ENCODE assay signal across 24 cellular contexts in the genomic region with DNA sequence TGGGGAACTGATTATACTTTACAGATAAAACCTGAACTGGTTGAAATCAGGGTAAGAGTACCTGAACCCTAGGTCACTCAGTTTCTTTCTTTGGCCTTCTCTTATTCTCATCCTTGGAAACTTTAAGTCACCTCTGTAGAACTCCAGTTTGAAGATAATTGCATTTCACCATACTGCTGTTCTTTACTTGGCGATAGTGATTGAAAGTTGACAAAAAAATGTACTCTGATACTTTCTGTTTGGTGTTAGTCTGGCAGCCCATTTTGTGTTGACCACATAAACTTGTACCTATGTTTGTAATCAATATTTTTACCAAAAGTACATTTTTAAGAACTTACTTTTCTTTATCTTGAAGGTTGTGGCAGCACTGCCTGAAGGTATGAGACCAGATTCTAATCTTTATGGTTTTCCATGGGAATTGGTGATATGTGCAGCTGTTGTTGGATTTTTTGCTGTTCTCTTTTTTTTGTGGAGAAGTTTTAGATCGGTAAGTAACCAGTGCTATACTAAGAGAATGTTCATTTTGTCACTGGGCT. TPM values are rescaled to one million over a fixed set of nuclear protein-coding genes. Genes with fewer than 3 reads are reported as not detected.
DNase-seq lines count a peak whose midpoint lies in the region; ATAC-seq, FAIRE-seq and TF ChIP-seq lines count a peak whose summit lies in the region.
"Had no signal": no experiment of that assay in that cellular context is flagged by ENCODE, and none has a peak within 500 bp of the region (broad histone marks: within the 10 kb centered on the region; RNA-seq: fewer than 3 reads in every experiment).

No MANE protein-coding gene starts in this region.

- DNase-seq in activated CD4-positive, alpha-beta T cell treated with anti-CD3 and anti-CD28 coated beads, Interleukin-2, amount 10 ng/mL, durations not matched to agents 7 days and 5 days, result no peak
- DNase-seq in activated CD4-positive, alpha-beta T cell treated with anti-CD3 and anti-CD28 coated beads for 4 hours, result no peak
- DNase-seq in SJCRH30 (peak in 1 of 2 experiments; percentile 42), HepG2 (ENCODE audit: low spot score) (no peak), gastrocnemius medialis (no peak), Caco-2 (no peak), coronary artery (ENCODE audit: low spot score) (no peak)
- DNase-seq in stimulated activated CD4-positive, alpha-beta T cell treated with anti-CD3 and anti-CD28 coated beads, Interleukin-2, amount 100 ng/mL, for 48 hours, result no peak
- DNase-seq: 8988T; activated naive CD8-positive, alpha-beta T cell treated with anti-CD3 and anti-CD28 coated beads, Interleukin-2, amount 10 ng/mL, durations not matched to agents 7 days and 5 days; COR-L47; DMS79; GF-D8; GOT3; left colon; mesendoderm; MV-4-11; NCI-H524 treated with DMSO at 0.1 percent for 48 hours; pancreas; SIG-M5 had no signal

- no peak overlapping the region for H3K4me3 ChIP-seq in SJCRH30
- H3K4me3 ChIP-seq in HepG2 (replicated peaks in 1 of 3; ENCODE audit: insufficient read depth in 1 of 3, low read depth in 2 of 3, low read length in 3 of 3), result no peak overlapping the region
- H3K4me3 ChIP-seq in gastrocnemius medialis, result no peak overlapping the region
- H3K4me3 ChIP-seq in Caco-2 (ENCODE audit: low read depth, low read length), result no peak overlapping the region
- H3K4me3 ChIP-seq in coronary artery, result no peak overlapping the region
- H3K4me3 ChIP-seq: pancreas, tibial nerve had no signal

- H3K79me2 ChIP-seq in HepG2 (ENCODE audit: insufficient read depth, low read length), result peaks cover 82% of the 10 kb centered on the region

- H3K27ac ChIP-seq in SJCRH30 (peak overlapping the region; percentile 15; the same call in 1 of the 2 replicates), HepG2 (ENCODE audit: extremely low read length, insufficient read depth, low read length) (peak overlapping the region; percentile 3), gastrocnemius medialis (peak overlapping the region in 3 of 4 donors; percentile 41 to 64 (median 42)), coronary artery (no peak overlapping the region)
- H3K27ac ChIP-seq: KMS-11, pancreas, tibial nerve had no signal

- CTCF ChIA-PET in activated CD4-positive, alpha-beta T cell treated with anti-CD3 and anti-CD28 coated beads, Interleukin-2, amount 10 ng/mL, durations not matched to agents 7 days and 5 days (lab: Charles Lee), result no interaction called here
- CTCF ChIA-PET in HepG2 (lab: Yijun Ruan, JAX; ENCODE audit: low intra/inter-chr PET ratio, low total read pairs) (no interaction called here), Caco-2 (lab: Charles Lee) (no interaction called here)

- H3K36me3 ChIP-seq in SJCRH30 (peaks cover 12% of the 10 kb centered on the region; the same call in 1 of the 2 replicates), HepG2 (replicated peaks in 1 of 2; ENCODE audit: control insufficient read depth in 1 of 2, insufficient read depth in 2 of 2, low read length in 2 of 2) (peaks cover 8 to 39% of the 10 kb centered on the region in 2 experiments), gastrocnemius medialis (peaks cover 0 to 16% of the 10 kb centered on the region in 2 donors), Caco-2 (ENCODE audit: control insufficient read depth, insufficient read depth, low read length) (peaks cover 2% of the 10 kb centered on the region; the same call in 1 of the 2 replicates)
- H3K36me3 ChIP-seq: pancreas had no signal

- H3K9me3 ChIP-seq in SJCRH30 (replicated peaks), result no peaks in the 10 kb centered on the region
- H3K9me3 ChIP-seq in HepG2 (ENCODE audit: low read length), result peaks cover 1% of the 10 kb centered on the region
- H3K9me3 ChIP-seq in gastrocnemius medialis, result no peaks in the 10 kb centered on the region
- H3K9me3 ChIP-seq in Caco-2, result peaks cover 12% of the 10 kb centered on the region
- H3K9me3 ChIP-seq: pancreas had no signal

- TF ChIP-seq CTCF in HepG2 (CRISPR knock-in tag; IDR thresholded peaks at IDR 0.05) (no peak), gastrocnemius medialis (IDR thresholded peaks at IDR 0.05 in 4 of 5, conservative IDR thresholded peaks at IDR 0.05 in 1 of 5) (no peak), Caco-2 (IDR thresholded peaks at IDR 0.05; ENCODE audit: insufficient read depth in 1 of 2, low read depth in 1 of 2, low read length in 1 of 2, severe bottlenecking in 1 of 2, unreplicated experiment in 1 of 2) (no peak), coronary artery (IDR thresholded peaks at IDR 0.05) (no peak)

- 95% methylated on average over 2 of the region's 2 CpGs for WGBS in HepG2 (ENCODE audit: low lambda C conversion rate)

- H3K27me3 ChIP-seq in SJCRH30 (no peaks in the 10 kb centered on the region), HepG2 (ENCODE audit: control insufficient read depth in 1 of 2, insufficient read depth in 2 of 2, low read length in 2 of 2) (no peaks in the 10 kb centered on the region), gastrocnemius medialis (no peaks in the 10 kb centered on the region), Caco-2 (replicated peaks; ENCODE audit: control insufficient read depth, insufficient read depth, low read length) (no peaks in the 10 kb centered on the region)
- H3K27me3 ChIP-seq: pancreas, tibial nerve had no signal

- H3K4me3 Mint-ChIP-seq in activated CD4-positive, alpha-beta T cell treated with anti-CD3 and anti-CD28 coated beads, Interleukin-2, amount 10 ng/mL, durations not matched to agents 7 days and 5 days, result no peak overlapping the region
- H3K4me3 Mint-ChIP-seq in Caco-2 (ENCODE audit: unreplicated experiment), result no peak overlapping the region
- H3K4me3 Mint-ChIP-seq: activated naive CD8-positive, alpha-beta T cell treated with anti-CD3 and anti-CD28 coated beads, Interleukin-2, amount 10 ng/mL, durations not matched to agents 7 days and 5 days; activated T-helper 1 cell treated with anti-CD3 and anti-CD28 coated beads, Interleukin-12 subunit alpha, Interleukin-12 subunit beta, Interleukin-2, Interleukin-4 antibody, amounts not matched to agents 30 ng/mL and 10 ng/mL and 1 ng/mL, durations not matched to agents 14 hours and 24 hours and 36 hours had no signal

- POLR2A ChIA-PET in activated CD4-positive, alpha-beta T cell treated with anti-CD3 and anti-CD28 coated beads, Interleukin-2, amount 10 ng/mL, durations not matched to agents 7 days and 5 days (lab: Charles Lee), result no interaction called here
- POLR2A ChIA-PET in HepG2 (lab: Yijun Ruan, JAX), result interaction anchor here (1.6 to 3.6 kb wide), 2 partner anchors 10 to 173 kb away, joined by 5 to 26 read pairs; a partner anchor contains a TSS
- POLR2A ChIA-PET in Caco-2 (lab: Charles Lee), result no interaction called here

- peaks cover 13% of the 10 kb centered on the region for H4K20me1 ChIP-seq in HepG2 (ENCODE audit: insufficient read depth, low read length)

- H3K4me2 ChIP-seq in HepG2 (ENCODE audit: low read depth, low read length), result no peak overlapping the region
- H3K4me2 ChIP-seq: KMS-11 had no signal

- TF ChIP-seq EP300 in HepG2 (IDR thresholded peaks at IDR 0.05; ENCODE audit: low read depth in 2 of 2, low read length in 2 of 2), result no peak
- TF ChIP-seq EP300 in HepG2 (CRISPR knock-in tag; IDR thresholded peaks at IDR 0.05; ENCODE audit: borderline replicate concordance), result no peak

- in situ Hi-C loops in HepG2 (cut with HindIII; ENCODE audit: extremely low pct_ligation_motif_present, low pct_unique_long_range_greater_than_20kb) (no loop called here), gastrocnemius medialis (cut with MboI; ENCODE audit: low sequenced_read_pairs in 4 of 4) (loop anchor here in 1 of 4 donors (10.0 kb wide), 1 partner anchor 102 kb away; a partner anchor contains a TSS)

- intact Hi-C loops in HepG2 (cut with micrococcal nuclease; ENCODE audit: unreplicated experiment) (no loop called here), gastrocnemius medialis (cut with DNase I; ENCODE audit: low total_unique reads) (no loop called here), Caco-2 (cut with micrococcal nuclease; ENCODE audit: unreplicated experiment) (no loop called here)

- BruUV-seq in HepG2 (replicated peaks; lab: Mats Ljungman, UMichigan), result no TSS peak
- no TSS peak for BruUV-seq in Caco-2 (replicated peaks; lab: Mats Ljungman, UMichigan)

- no peak for TF ChIP-seq RAD21 in HepG2 (CRISPR knock-in tag; IDR thresholded peaks at IDR 0.05)

- no peak overlapping the region for H3K9ac ChIP-seq in HepG2 (ENCODE audit: insufficient read depth, low read depth, low read length)
- H3K9ac ChIP-seq: KMS-11 had no signal

- H3K9me3 Mint-ChIP-seq in activated CD4-positive, alpha-beta T cell treated with anti-CD3 and anti-CD28 coated beads, Interleukin-2, amount 10 ng/mL, durations not matched to agents 7 days and 5 days, result peaks cover 13% of the 10 kb centered on the region
- H3K9me3 Mint-ChIP-seq in Caco-2 (ENCODE audit: unreplicated experiment), result peaks cover 15% of the 10 kb centered on the region

- H2AFZ ChIP-seq in HepG2 (ENCODE audit: low read length), result no peak overlapping the region

- H3K36me3 Mint-ChIP-seq in activated CD4-positive, alpha-beta T cell treated with anti-CD3 and anti-CD28 coated beads, Interleukin-2, amount 10 ng/mL, durations not matched to agents 7 days and 5 days (ENCODE audit: low read depth), result peaks cover 53% of the 10 kb centered on the region
- H3K36me3 Mint-ChIP-seq in Caco-2 (ENCODE audit: insufficient read depth, unreplicated experiment), result peaks cover 49% of the 10 kb centered on the region

- H3K4me1 Mint-ChIP-seq in activated CD4-positive, alpha-beta T cell treated with anti-CD3 and anti-CD28 coated beads, Interleukin-2, amount 10 ng/mL, durations not matched to agents 7 days and 5 days, result peaks cover 34% of the 10 kb centered on the region
- peaks cover 10% of the 10 kb centered on the region for H3K4me1 Mint-ChIP-seq in Caco-2 (ENCODE audit: low read depth, unreplicated experiment)

- no peak for FAIRE-seq in HepG2 (lab: Jason Lieb, UNC)
- FAIRE-seq: pancreas had no signal

- H3K4me1 ChIP-seq in SJCRH30 (peaks cover 6% of the 10 kb centered on the region), HepG2 (ENCODE audit: insufficient read depth, low read length) (peaks cover 27% of the 10 kb centered on the region), gastrocnemius medialis (peaks cover 25 to 31% of the 10 kb centered on the region in 2 donors), Caco-2 (peaks cover 5% of the 10 kb centered on the region; the same call in 1 of the 2 replicates)

- ATAC-seq in HepG2 (no peak), gastrocnemius medialis (no peak)
- ATAC-seq: left colon, sciatic nerve had no signal

- TF ChIP-seq POLR2A in HepG2 (IDR thresholded peaks at IDR 0.05; ENCODE audit: insufficient read depth in 1 of 2, low read depth in 2 of 2, low read length in 2 of 2), result no peak
- no peak for TF ChIP-seq POLR2A in gastrocnemius medialis (IDR thresholded peaks at IDR 0.05)

- no peaks in the 10 kb centered on the region for H3K27me3 Mint-ChIP-seq in activated CD4-positive, alpha-beta T cell treated with anti-CD3 and anti-CD28 coated beads, Interleukin-2, amount 10 ng/mL, durations not matched to agents 7 days and 5 days
- no peaks in the 10 kb centered on the region for H3K27me3 Mint-ChIP-seq in Caco-2 (ENCODE audit: insufficient read depth, unreplicated experiment)
- H3K27me3 Mint-ChIP-seq: activated naive CD8-positive, alpha-beta T cell treated with anti-CD3 and anti-CD28 coated beads, Interleukin-2, amount 10 ng/mL, durations not matched to agents 7 days and 5 days had no signal

- peak overlapping the region; percentile 54 for H3K27ac Mint-ChIP-seq in activated CD4-positive, alpha-beta T cell treated with anti-CD3 and anti-CD28 coated beads, Interleukin-2, amount 10 ng/mL, durations not matched to agents 7 days and 5 days
- H3K27ac Mint-ChIP-seq in Caco-2 (ENCODE audit: unreplicated experiment), result no peak overlapping the region
- H3K27ac Mint-ChIP-seq: activated naive CD8-positive, alpha-beta T cell treated with anti-CD3 and anti-CD28 coated beads, Interleukin-2, amount 10 ng/mL, durations not matched to agents 7 days and 5 days; activated T-helper 1 cell treated with anti-CD3 and anti-CD28 coated beads, Interleukin-12 subunit alpha, Interleukin-12 subunit beta, Interleukin-2, Interleukin-4 antibody, amounts not matched to agents 30 ng/mL and 10 ng/mL and 1 ng/mL, durations not matched to agents 14 hours and 24 hours and 36 hours had no signal

RNA-seq across cellular contexts. Expression of a gene that starts 42.9 kb away (rescaled TPM):
- total RNA-seq in activated CD4-positive, alpha-beta T cell treated with anti-CD3 and anti-CD28 coated beads, Interleukin-2, amount 10 ng/mL, durations not matched to agents 7 days and 5 days, result 10 to 100 TPM; 25.5 to 28.2 TPM
- total RNA-seq in SJCRH30 (2014; rRNA removed; shearing (Covaris generic)), result 16.4 and 20.5 TPM in 2 replicates
- total RNA-seq in HepG2 (2016; rRNA removed; fragmentation: Illumina TruSeq; extraction: Trizol) (119 and 158 TPM in 2 replicates), gastrocnemius medialis (10 to 100 TPM; 13.6 to 30.9 (median 20.7) TPM), Caco-2 (2022) (60.4 and 71.5 TPM in 2 replicates)
- 154 and 169 TPM in 2 replicates for total RNA-seq in HepG2 (2016; cell fraction: cytosol; rRNA removed; fragmentation: Illumina TruSeq; extraction: Trizol; ENCODE audit: low read depth)
- 111 and 161 TPM in 2 replicates for total RNA-seq in HepG2 (2016; cell fraction: insoluble cytoplasmic fraction; rRNA removed; fragmentation: Illumina TruSeq; extraction: Trizol)
- total RNA-seq in HepG2 (2016; cell fraction: membrane; rRNA removed; fragmentation: Illumina TruSeq; extraction: Trizol), result 165 and 196 TPM in 2 replicates
- total RNA-seq in HepG2 (2016; cell fraction: nucleus; rRNA removed; fragmentation: Illumina TruSeq; extraction: Trizol), result 192 and 219 TPM in 2 replicates
- polyA plus RNA-seq in HepG2 (2011; rRNA removed), result 131 and 134 TPM in 2 replicates
- 57.1 and 79.7 TPM in 2 replicates for polyA plus RNA-seq in HepG2 (2011; cell fraction: cytosol; rRNA removed)
- 77.3 and 94.7 TPM in 2 replicates for polyA plus RNA-seq in HepG2 (2011; cell fraction: nucleus; rRNA removed)
- polyA plus RNA-seq in HepG2 (2012), result 103 and 118 TPM in 2 replicates
- polyA plus RNA-seq in HepG2 (2016; cell fraction: cytosol; fragmentation: Illumina TruSeq; extraction: Trizol; ENCODE audit: low read depth), result 19.6 and 24.5 TPM in 2 replicates
- 95.4 and 102 TPM in 2 replicates for polyA plus RNA-seq in HepG2 (2016; cell fraction: insoluble cytoplasmic fraction; fragmentation: Illumina TruSeq; extraction: Trizol; ENCODE audit: low read depth)
- 45.8 and 50.4 TPM in 2 replicates for polyA plus RNA-seq in HepG2 (2016; cell fraction: membrane; fragmentation: Illumina TruSeq; extraction: Trizol; ENCODE audit: low read depth)
- polyA plus RNA-seq in HepG2 (2016; cell fraction: nucleus; fragmentation: Illumina TruSeq; extraction: Trizol; ENCODE audit: insufficient read depth, low read depth), result 216 and 223 TPM in 2 replicates
- polyA minus RNA-seq in HepG2 (2011; rRNA and poly(A)+ RNA removed; ENCODE audit: low replicate concordance), result 24.3 and 71.9 TPM in 2 replicates
- 59.9 and 69.8 TPM in 2 replicates for polyA minus RNA-seq in HepG2 (2011; cell fraction: cytosol; rRNA and poly(A)+ RNA removed)
- 211 and 242 TPM in 2 replicates for polyA minus RNA-seq in HepG2 (2011; cell fraction: nucleus; rRNA and poly(A)+ RNA removed)

Comparison
In these comparisons a context has a peak if more than half of its experiments do, and no peak if none do; other contexts are left out.
1. H3K27ac ChIP-seq: peak in SJCRH30 (single experiment), HepG2 (single experiment) and gastrocnemius medialis (3 of 4); none in coronary artery (0 of 2).